In the genomic region with DNA sequence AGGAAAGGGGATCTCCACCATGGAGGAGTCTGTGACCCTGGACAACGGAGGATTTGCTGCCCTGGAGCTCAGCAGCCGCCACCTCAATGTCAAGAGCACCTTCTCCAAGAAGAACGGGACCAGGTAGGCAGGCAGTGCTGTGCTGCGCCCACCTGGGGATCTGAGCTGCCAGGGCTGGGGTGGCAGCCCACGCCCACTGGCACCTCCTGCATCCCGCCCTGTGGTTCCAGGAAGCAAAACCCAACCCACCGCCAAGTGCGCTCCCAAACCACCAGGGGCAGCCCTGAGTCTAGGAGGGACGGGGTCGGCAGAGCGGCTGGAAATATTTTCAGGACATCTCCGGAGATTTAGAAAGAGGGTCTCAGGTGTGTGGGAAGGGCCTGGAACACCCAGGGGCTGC, we compare ENCODE assay signal across 29 cellular contexts.
DNase-seq lines count a peak whose midpoint lies in the region; ATAC-seq and TF ChIP-seq lines count a peak whose summit lies in the region.
"Had no signal": no experiment of that assay in that cellular context is flagged by ENCODE, and none has a peak within 500 bp of the region (broad histone marks: within the 10 kb centered on the region; RNA-seq: fewer than 3 reads in every experiment).

No MANE protein-coding gene starts in this region.

- no peaks in the 10 kb centered on the region for H3K9me2 ChIP-seq in PC-3 (replicated peaks; ENCODE audit: low read length)

- H3K27me3 Mint-ChIP-seq in stimulated activated memory B cell treated with anti-CD40 and anti-IgM and Interleukin-4, amounts not matched to agents 10 μg/mL and 1 μg/mL and 100 μg/mL, for 72 hours: peaks cover 9% of the 10 kb centered on the region
- H3K27me3 Mint-ChIP-seq: activated CD4-positive, alpha-beta T cell treated with anti-CD3 and anti-CD28 coated beads for 36 hours; activated CD8-positive, alpha-beta T cell treated with anti-CD3 and anti-CD28 coated beads for 36 hours; IgD-negative memory B cell had no signal

- H3F3A ChIP-seq in PC-3 (ENCODE audit: low read length, unreplicated experiment): no peaks in the 10 kb centered on the region
- no peaks in the 10 kb centered on the region for H3F3A ChIP-seq in smooth muscle cell (ENCODE audit: low read depth)

- H3K36me3 ChIP-seq in heart right ventricle: no peaks in the 10 kb centered on the region
- H3K36me3 ChIP-seq in PC-3 (ENCODE audit: low read depth, low read length): no peaks in the 10 kb centered on the region
- no peaks in the 10 kb centered on the region for H3K36me3 ChIP-seq in smooth muscle cell (ENCODE audit: low read depth)
- no peaks in the 10 kb centered on the region for H3K36me3 ChIP-seq in colonic mucosa
- H3K36me3 ChIP-seq in gastrocnemius medialis: no peaks in the 10 kb centered on the region
- H3K36me3 ChIP-seq: BE2C, brain microvascular endothelial cell had no signal

- H3K4me3 Mint-ChIP-seq in stimulated activated memory B cell treated with anti-CD40 and anti-IgM and Interleukin-4, amounts not matched to agents 10 μg/mL and 1 μg/mL and 100 μg/mL, for 72 hours: no peak overlapping the region
- H3K4me3 Mint-ChIP-seq: activated CD4-positive, alpha-beta T cell treated with anti-CD3 and anti-CD28 coated beads for 36 hours; activated CD8-positive, alpha-beta T cell treated with anti-CD3 and anti-CD28 coated beads for 36 hours; CD8-positive, alpha-beta T cell; IgD-negative memory B cell had no signal

- CTCF ChIA-PET in PC-3 (lab: Charles Lee): no interaction called here

- H2AFZ ChIP-seq in PC-3 (ENCODE audit: low read length) (no peak overlapping the region), smooth muscle cell (ENCODE audit: low read depth) (no peak overlapping the region)
- H2AFZ ChIP-seq: PC-9 had no signal

- H3K9ac ChIP-seq in PC-3 (ENCODE audit: low read length): no peak overlapping the region
- no peak overlapping the region for H3K9ac ChIP-seq in smooth muscle cell (ENCODE audit: low read depth)
- H3K9ac ChIP-seq in colonic mucosa (ENCODE audit: low read depth in 2 of 2, low read length in 2 of 2): no peak overlapping the region

- no peak overlapping the region for H3K27ac Mint-ChIP-seq in stimulated activated memory B cell treated with anti-CD40 and anti-IgM and Interleukin-4, amounts not matched to agents 10 μg/mL and 1 μg/mL and 100 μg/mL, for 72 hours
- H3K27ac Mint-ChIP-seq: activated CD4-positive, alpha-beta T cell treated with anti-CD3 and anti-CD28 coated beads for 36 hours; activated CD8-positive, alpha-beta T cell treated with anti-CD3 and anti-CD28 coated beads for 36 hours; CD8-positive, alpha-beta T cell; IgD-negative memory B cell had no signal

- in situ Hi-C loops in gastrocnemius medialis (cut with MboI; ENCODE audit: low sequenced_read_pairs in 4 of 4): no loop called here

- H3K4me1 ChIP-seq in heart right ventricle (no peaks in the 10 kb centered on the region), PC-3 (ENCODE audit: insufficient read depth, low read length) (peaks cover 12% of the 10 kb centered on the region), smooth muscle cell (ENCODE audit: low read depth) (no peaks in the 10 kb centered on the region), colonic mucosa (no peaks in the 10 kb centered on the region), gastrocnemius medialis (no peaks in the 10 kb centered on the region)
- H3K4me1 ChIP-seq: BE2C, gastroesophageal sphincter, pancreas, tibial nerve had no signal

- no peak overlapping the region for H3K4me3 ChIP-seq in heart right ventricle
- no peak overlapping the region for H3K4me3 ChIP-seq in PC-3 (ENCODE audit: low read length)
- H3K4me3 ChIP-seq in smooth muscle cell: no peak overlapping the region
- no peak overlapping the region for H3K4me3 ChIP-seq in colonic mucosa
- no peak overlapping the region for H3K4me3 ChIP-seq in gastrocnemius medialis
- H3K4me3 ChIP-seq: gastroesophageal sphincter, pancreas, PC-9, tibial nerve had no signal

- TF ChIP-seq CTCF in heart right ventricle (IDR thresholded peaks at IDR 0.05): no peak
- TF ChIP-seq CTCF in PC-3 (conservative IDR thresholded peaks at IDR 0.05; ENCODE audit: low read depth, low read length): 0 out of 2 replicates have a peak, but pooled peaks have one; percentile 12
- peak; percentile 7 for TF ChIP-seq CTCF in smooth muscle cell (IDR thresholded peaks at IDR 0.05; ENCODE audit: borderline replicate concordance, insufficient read depth, poor library complexity, severe bottlenecking)
- no peak for TF ChIP-seq CTCF in colonic mucosa (IDR thresholded peaks at IDR 0.05)
- no peak for TF ChIP-seq CTCF in gastrocnemius medialis (IDR thresholded peaks at IDR 0.05 in 4 of 5, conservative IDR thresholded peaks at IDR 0.05 in 1 of 5)

- H3K27ac ChIP-seq in heart right ventricle: no peak overlapping the region
- no peak overlapping the region for H3K27ac ChIP-seq in PC-3 (ENCODE audit: low read length)
- no peak overlapping the region for H3K27ac ChIP-seq in smooth muscle cell (ENCODE audit: low read depth)
- H3K27ac ChIP-seq in colonic mucosa: no peak overlapping the region
- no peak overlapping the region for H3K27ac ChIP-seq in gastrocnemius medialis
- H3K27ac ChIP-seq: brain microvascular endothelial cell, gastroesophageal sphincter, pancreas, PC-9, tibial nerve had no signal

- BruUV-seq in PC-3 (replicated peaks; lab: Mats Ljungman, UMichigan): no TSS peak

- H3K36me3 Mint-ChIP-seq in stimulated activated memory B cell treated with anti-CD40 and anti-IgM and Interleukin-4, amounts not matched to agents 10 μg/mL and 1 μg/mL and 100 μg/mL, for 72 hours: no peaks in the 10 kb centered on the region
- H3K36me3 Mint-ChIP-seq: CD8-positive, alpha-beta T cell; IgD-negative memory B cell had no signal

- peaks cover 9% of the 10 kb centered on the region for H3K4me1 Mint-ChIP-seq in stimulated activated memory B cell treated with anti-CD40 and anti-IgM and Interleukin-4, amounts not matched to agents 10 μg/mL and 1 μg/mL and 100 μg/mL, for 72 hours

- peaks cover 0 to 19% (median 5%) of the 10 kb centered on the region in 11 donors for H3K9me3 ChIP-seq in heart right ventricle
- no peaks in the 10 kb centered on the region; the same call in 1 of the 2 replicates for H3K9me3 ChIP-seq in PC-3 (ENCODE audit: low read length)
- no peaks in the 10 kb centered on the region for H3K9me3 ChIP-seq in smooth muscle cell (replicated peaks; ENCODE audit: low read depth)
- no peaks in the 10 kb centered on the region for H3K9me3 ChIP-seq in colonic mucosa
- no peaks in the 10 kb centered on the region for H3K9me3 ChIP-seq in gastrocnemius medialis
- H3K9me3 ChIP-seq: BE2C, pancreas had no signal

- intact Hi-C loops in cardiac septum (cut with DNase I): no loop called here
- intact Hi-C loops in heart right ventricle (cut with DNase I): no loop called here
- intact Hi-C loops in PC-3 (cut with micrococcal nuclease): no loop called here
- intact Hi-C loops in colonic mucosa (cut with DNase I): no loop called here
- intact Hi-C loops in gastrocnemius medialis (cut with DNase I; ENCODE audit: low total_unique reads): no loop called here

- POLR2A ChIA-PET in PC-3 (lab: Charles Lee; ENCODE audit: unreplicated experiment): no interaction called here

- no peak for TF ChIP-seq POLR2A in gastrocnemius medialis (IDR thresholded peaks at IDR 0.05)

- DNase-seq in cardiac septum (ENCODE audit: low spot score): peak; percentile 51
- no peak for DNase-seq in heart right ventricle
- no peak for DNase-seq in PC-3
- DNase-seq in iPS-NIHi11 (ENCODE audit: low spot score): peak; percentile 79
- no peak for DNase-seq in smooth muscle cell (lab: John Stamatoyannopoulos, UW; ENCODE audit: unreplicated experiment)
- DNase-seq in colonic mucosa: no peak
- DNase-seq in gastrocnemius medialis: no peak
- DNase-seq: ACHN; activated CD4-positive, alpha-beta T cell treated with anti-CD3 and anti-CD28 coated beads for 36 hours; activated CD8-positive, alpha-beta memory T cell treated with anti-CD3 and anti-CD28 coated beads, Interleukin-2, amount 50 U/mL, for 48 hours; activated CD8-positive, alpha-beta T cell treated with anti-CD3 and anti-CD28 coated beads for 36 hours; activated naive CD4-positive, alpha-beta T cell treated with anti-CD3 and anti-CD28 coated beads, Interleukin-2, amount 50 U/mL, for 16 hours; amygdala; BE2C; brain microvascular endothelial cell; CD8-positive, alpha-beta T cell; hippocampal formation; NCI-H1092; NCI-H1930; NCI-H2171 treated with DMSO at 0.1 percent for 48 hours; NCI-H524; pancreas; PC-9; retina; stimulated activated CD4-positive, alpha-beta T cell treated with anti-CD3 and anti-CD28 coated beads, Interleukin-2, amount 100 ng/mL, for 48 hours had no signal

- H4K20me1 ChIP-seq in PC-3 (ENCODE audit: low read length): no peaks in the 10 kb centered on the region
- H4K20me1 ChIP-seq in smooth muscle cell (ENCODE audit: low read depth): no peaks in the 10 kb centered on the region

- H3K4me2 ChIP-seq in PC-3 (ENCODE audit: low read length) (no peak overlapping the region), smooth muscle cell (no peak overlapping the region)
- H3K4me2 ChIP-seq: PC-9 had no signal

- 90 to 92% methylated on average over 12 of the region's 12 CpGs for WGBS in heart right ventricle, 2 donors
- 94% methylated on average over 12 of the region's 12 CpGs for WGBS in smooth muscle cell (ENCODE audit: low lambda C conversion rate)

- no peaks in the 10 kb centered on the region for H3K27me3 ChIP-seq in heart right ventricle
- H3K27me3 ChIP-seq in PC-3 (ENCODE audit: low read length): no peaks in the 10 kb centered on the region
- H3K27me3 ChIP-seq in smooth muscle cell (ENCODE audit: low read depth): no peaks in the 10 kb centered on the region
- H3K27me3 ChIP-seq in colonic mucosa: no peaks in the 10 kb centered on the region
- no peaks in the 10 kb centered on the region for H3K27me3 ChIP-seq in gastrocnemius medialis
- H3K27me3 ChIP-seq: BE2C, brain microvascular endothelial cell, gastroesophageal sphincter, pancreas, tibial nerve had no signal

- H3K79me2 ChIP-seq in PC-3 (ENCODE audit: low read length): no peaks in the 10 kb centered on the region
- H3K79me2 ChIP-seq in smooth muscle cell (ENCODE audit: low read depth): no peaks in the 10 kb centered on the region

- no peaks in the 10 kb centered on the region for H3K9me3 Mint-ChIP-seq in stimulated activated memory B cell treated with anti-CD40 and anti-IgM and Interleukin-4, amounts not matched to agents 10 μg/mL and 1 μg/mL and 100 μg/mL, for 72 hours
- H3K9me3 Mint-ChIP-seq: activated CD8-positive, alpha-beta T cell treated with anti-CD3 and anti-CD28 coated beads for 36 hours; CD8-positive, alpha-beta T cell had no signal

- ATAC-seq in heart right ventricle (no peak), PC-3 (no peak), gastrocnemius medialis (no peak)
- ATAC-seq in stimulated activated memory B cell treated with anti-CD40 and anti-IgM and Interleukin-4, amounts not matched to agents 10 μg/mL and 1 μg/mL and 100 μg/mL, for 72 hours: no peak
- ATAC-seq: activated CD4-positive, alpha-beta T cell treated with anti-CD3 and anti-CD28 coated beads for 36 hours; activated CD8-positive, alpha-beta T cell treated with anti-CD3 and anti-CD28 coated beads for 36 hours; CD8-positive, alpha-beta T cell; gastroesophageal sphincter; pancreas had no signal

Comparison
In these comparisons a context has a peak if more than half of its experiments do, and no peak if none do; other contexts are left out.
1. DNase-seq: peak in cardiac septum (single experiment) and iPS-NIHi11 (single experiment); none in heart right ventricle (0 of 2), PC-3 (single experiment), smooth muscle cell (single experiment), colonic mucosa (single experiment) and gastrocnemius medialis (0 of 2).
2. CTCF ChIP-seq: peak in PC-3 (single experiment) and smooth muscle cell (single experiment); none in heart right ventricle (0 of 9), colonic mucosa (single experiment) and gastrocnemius medialis (0 of 5).